In genomic region chrX:144722307-144722706, GRCh38 we compare ENCODE assay signal across 25 cellular contexts.
DNase-seq lines count a peak whose midpoint lies in the region; ATAC-seq and TF ChIP-seq lines count a peak whose summit lies in the region.
"Had no signal": no experiment of that assay in that cellular context is flagged by ENCODE, and none has a peak within 500 bp of the region (broad histone marks: within the 10 kb centered on the region; RNA-seq: fewer than 3 reads in every experiment).

No MANE protein-coding gene starts in this region.

- H3K4me1 ChIP-seq in PC-9 (replicated peaks; ENCODE audit: insufficient read depth) (no peaks in the 10 kb centered on the region), ovary (ENCODE audit: insufficient read depth) (no peaks in the 10 kb centered on the region)
- H3K4me1 ChIP-seq: adrenal gland, left ventricle myocardium inferior, thyroid gland had no signal

- intact Hi-C loops in PC-9 (cut with micrococcal nuclease; ENCODE audit: unreplicated experiment) = no loop called here
- intact Hi-C loops in ovary (cut with DNase I) = no loop called here

- H3K27ac ChIP-seq in PC-9 = no peak overlapping the region
- H3K27ac ChIP-seq in ovary = no peak overlapping the region
- H3K27ac ChIP-seq: adrenal gland, dorsolateral prefrontal cortex, left ventricle myocardium inferior, thyroid gland had no signal

- POLR2A ChIA-PET in PC-9 (lab: Charles Lee; ENCODE audit: unreplicated experiment) = no interaction called here

- TF ChIP-seq EP300 in ovary (IDR thresholded peaks at IDR 0.05) = no peak

- H3K9me3 ChIP-seq in PC-9 (ENCODE audit: insufficient read depth, low read depth) (no peaks in the 10 kb centered on the region), ovary (no peaks in the 10 kb centered on the region)
- H3K9me3 ChIP-seq: adrenal gland, left ventricle myocardium inferior, thyroid gland had no signal

- CTCF ChIA-PET in PC-9 (lab: Charles Lee) = no interaction called here

- H3K27me3 ChIP-seq in PC-9 (ENCODE audit: insufficient read depth, low read depth) = no peaks in the 10 kb centered on the region
- no peaks in the 10 kb centered on the region for H3K27me3 ChIP-seq in ovary
- H3K27me3 ChIP-seq: adrenal gland, thyroid gland had no signal

- TF ChIP-seq CTCF in GM12875 (IDR thresholded peaks at IDR 0.05; ENCODE audit: borderline replicate concordance, insufficient read depth, low read depth, low read length) = peak; percentile 10; the same call in 1 of the 2 replicates
- TF ChIP-seq CTCF in PC-9 (conservative IDR thresholded peaks at IDR 0.05) = peak; percentile 42; the same call in 1 of the 2 replicates
- TF ChIP-seq CTCF in ovary (IDR thresholded peaks at IDR 0.05) = no peak

- H3K36me3 ChIP-seq in PC-9 (ENCODE audit: low read depth) (no peaks in the 10 kb centered on the region), ovary (no peaks in the 10 kb centered on the region)
- H3K36me3 ChIP-seq: adrenal gland, left ventricle myocardium inferior, thyroid gland had no signal

- H3F3A ChIP-seq in PC-9 (ENCODE audit: insufficient read depth, low read depth) = no peaks in the 10 kb centered on the region

- ATAC-seq in GM19467 (IDR thresholded peaks at IDR 0.05; ENCODE audit: unreplicated experiment) = no peak
- ATAC-seq: activated T-cell treated with anti-CD3 and anti-CD28 coated beads, Interleukin-2, amount 50 U/mL, for 4 hours; HCT116; K562; naive thymus-derived CD8-positive, alpha-beta T cell; stimulated activated naive CD8-positive, alpha-beta T cell treated with anti-CD3 and anti-CD28 coated beads, Interleukin-15, amount 100 ng/mL, for 72 hours; WTC11 had no signal

- in situ Hi-C loops in KBM-7 (cut with MboI; ENCODE audit: low pct_unique_long_range_greater_than_20kb, low sequenced_read_pairs) = no loop called here

- TF ChIP-seq POLR2A in ovary (IDR thresholded peaks at IDR 0.05) = no peak

- H3K9me2 ChIP-seq in PC-9 (ENCODE audit: insufficient read depth) = no peaks in the 10 kb centered on the region

- no TSS peak for BruUV-seq in PC-9 (replicated peaks; lab: Mats Ljungman, UMichigan)

- peak; percentile 3 for DNase-seq in KBM-7
- DNase-seq in PC-9 = no peak
- peak; percentile 3 for DNase-seq in iPS-NIHi11 (ENCODE audit: low spot score)
- DNase-seq in NCI-H1930 (lab: John Stamatoyannopoulos, UW) = no peak
- DNase-seq in ovary = no peak
- DNase-seq in NCI-H526 treated with DMSO at 0.1 percent for 48 hours (lab: John Stamatoyannopoulos, UW) = no peak
- DNase-seq: activated CD4-positive, alpha-beta T cell treated with anti-CD3 and anti-CD28 coated beads, Interleukin-2, amount 50 U/mL, for 1 hour; activated T-cell treated with anti-CD3 and anti-CD28 coated beads, Interleukin-2, amount 50 U/mL, for 4 hours; adrenal gland; dorsolateral prefrontal cortex; left ventricle myocardium inferior; naive thymus-derived CD8-positive, alpha-beta T cell; NCI-H146; NCI-H524 treated with DMSO at 0.1 percent for 48 hours; retina; SHP77; small intestine; stimulated activated naive CD8-positive, alpha-beta T cell treated with anti-CD3 and anti-CD28 coated beads, Interleukin-15, amount 100 ng/mL, for 72 hours; T1000; thyroid gland had no signal

- WGBS in ovary, 3 donors = 36 to 50% (median 40%) methylated on average over 6 of the region's 6 CpGs

- H3K4me2 ChIP-seq in PC-9 = no peak overlapping the region

- H3K4me3 ChIP-seq in GM12875 (ENCODE audit: low read depth, low read length) (no peak overlapping the region), PC-9 (no peak overlapping the region), ovary (no peak overlapping the region)
- H3K4me3 ChIP-seq: adrenal gland, dorsolateral prefrontal cortex, K562, left ventricle myocardium inferior, thyroid gland had no signal

- no peaks in the 10 kb centered on the region for H4K20me1 ChIP-seq in PC-9 (ENCODE audit: insufficient read depth)

- no peaks in the 10 kb centered on the region for H3K79me2 ChIP-seq in PC-9 (ENCODE audit: low read depth)

- no peak overlapping the region for H2AFZ ChIP-seq in PC-9

Comparison
In these comparisons a context has a peak if more than half of its experiments do, and no peak if none do; other contexts are left out.
1. CTCF ChIP-seq: peak in GM12875 (single experiment) and PC-9 (single experiment); none in ovary (0 of 3).
2. DNase-seq: peak in KBM-7 (single experiment) and iPS-NIHi11 (single experiment); none in PC-9 (0 of 2), NCI-H1930 (0 of 2), ovary (0 of 5) and NCI-H526 treated with DMSO at 0.1 percent for 48 hours (single experiment).